ENCODE assay signal across 8 cellular contexts in the genomic region with DNA sequence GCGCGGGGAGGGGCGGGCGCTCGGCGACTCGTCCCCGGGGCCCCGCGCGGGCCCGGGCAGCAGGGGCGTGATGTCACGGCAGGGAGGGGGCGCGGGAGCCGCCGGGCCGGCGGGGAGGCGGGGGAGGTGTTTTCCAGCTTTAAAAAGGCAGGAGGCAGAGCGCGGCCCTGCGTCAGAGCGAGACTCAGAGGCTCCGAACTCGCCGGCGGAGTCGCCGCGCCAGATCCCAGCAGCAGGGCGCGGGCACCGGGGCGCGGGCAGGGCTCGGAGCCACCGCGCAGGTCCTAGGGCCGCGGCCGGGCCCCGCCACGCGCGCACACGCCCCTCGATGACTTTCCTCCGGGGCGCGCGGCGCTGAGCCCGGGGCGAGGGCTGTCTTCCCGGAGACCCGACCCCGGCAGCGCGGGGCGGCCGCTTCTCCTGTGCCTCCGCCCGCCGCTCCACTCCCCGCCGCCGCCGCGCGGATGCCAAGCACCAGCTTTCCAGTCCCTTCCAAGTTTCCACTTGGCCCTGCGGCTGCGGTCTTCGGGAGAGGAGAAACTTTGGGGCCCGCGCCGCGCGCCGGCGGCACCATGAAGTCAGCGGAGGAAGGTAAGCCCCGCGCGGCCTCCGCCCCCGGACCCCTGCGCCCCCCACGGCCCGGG. TPM values are rescaled to one million over a fixed set of nuclear protein-coding genes. Genes with fewer than 3 reads are reported as not detected.
A peak's percentile ranks its signal among the peaks of the same experiment; 100 is the strongest.
DNase-seq lines count a peak whose midpoint lies in the region; ATAC-seq and TF ChIP-seq lines count a peak whose summit lies in the region.

Gene NFATC1 (plus strand): TSS at position 170 of the 644 bp plus-strand sequence. CDS start 295 bp downstream, at position 465.

- no peak for TF ChIP-seq CTCF in epithelial cell of esophagus (IDR thresholded peaks at IDR 0.05; ENCODE audit: insufficient read depth, low read depth, low read length, missing control alignments)

- H3K36me3 Mint-ChIP-seq in activated CD8-positive, alpha-beta memory T cell treated with anti-CD3 and anti-CD28 coated beads, Interleukin-2, amount 10 ng/mL, durations not matched to agents 7 days and 5 days = no peaks in the 10 kb centered on the region
- peaks cover 12 to 18% of the 10 kb centered on the region in 2 donors for H3K36me3 Mint-ChIP-seq in stimulated activated naive B cell treated with anti-CD40 and anti-IgM and Interleukin-4, amounts not matched to agents 10 μg/mL and 1 μg/mL and 100 μg/mL, for 72 hours

- no peaks in the 10 kb centered on the region for H3K9me3 Mint-ChIP-seq in activated CD8-positive, alpha-beta memory T cell treated with anti-CD3 and anti-CD28 coated beads, Interleukin-2, amount 10 ng/mL, durations not matched to agents 7 days and 5 days (ENCODE audit: low read depth)
- no peaks in the 10 kb centered on the region for H3K9me3 Mint-ChIP-seq in stimulated activated naive B cell treated with anti-CD40 and anti-IgM and Interleukin-4, amounts not matched to agents 10 μg/mL and 1 μg/mL and 100 μg/mL, for 72 hours

- CTCF ChIA-PET in activated CD8-positive, alpha-beta memory T cell treated with anti-CD3 and anti-CD28 coated beads, Interleukin-2, amount 10 ng/mL, durations not matched to agents 7 days and 5 days (lab: Charles Lee) = interaction anchor here (0.7 to 1.5 kb wide), 5 partner anchors 17 to 220 kb away, joined by 3 to 8 read pairs (median 3); no protein-coding TSS in a partner anchor

- H3K4me3 Mint-ChIP-seq in activated CD8-positive, alpha-beta memory T cell treated with anti-CD3 and anti-CD28 coated beads, Interleukin-2, amount 10 ng/mL, durations not matched to agents 7 days and 5 days = peak within 1 kb of the TSS; percentile 57
- H3K4me3 Mint-ChIP-seq in stimulated activated naive B cell treated with anti-CD40 and anti-IgM and Interleukin-4, amounts not matched to agents 10 μg/mL and 1 μg/mL and 100 μg/mL, for 72 hours = peak within 1 kb of the TSS; percentile 93 to 95

- H3K4me3 ChIP-seq in epithelial cell of esophagus (ENCODE audit: low read length) = peak within 1 kb of the TSS; percentile 28

- DNase-seq in NCI-H2227 (lab: John Stamatoyannopoulos, UW; ENCODE audit: unreplicated experiment) (peak; percentile 43), NCI-H2227 treated with DMSO at 0.1 percent for 48 hours (lab: John Stamatoyannopoulos, UW) (no peak), NCI-H2171 treated with DMSO at 0.1 percent for 48 hours (lab: John Stamatoyannopoulos, UW) (peak; percentile 28), epithelial cell of esophagus (ENCODE audit: low read depth) (peak; percentile 67), myocyte (ENCODE audit: low read depth) (peak; percentile 61), cerebellar nuclear complex (lab: John Stamatoyannopoulos, UW) (no peak)
- no peak for DNase-seq in activated CD8-positive, alpha-beta memory T cell treated with anti-CD3 and anti-CD28 coated beads, Interleukin-2, amount 10 ng/mL, durations not matched to agents 7 days and 5 days
- peak; percentile 81 for DNase-seq in stimulated activated naive B cell treated with anti-CD40 and anti-IgM and Interleukin-4, amounts not matched to agents 10 μg/mL and 1 μg/mL and 100 μg/mL, for 72 hours

- H3K27ac Mint-ChIP-seq in activated CD8-positive, alpha-beta memory T cell treated with anti-CD3 and anti-CD28 coated beads, Interleukin-2, amount 10 ng/mL, durations not matched to agents 7 days and 5 days = no peak within 1 kb of the TSS
- peak within 1 kb of the TSS; percentile 96 for H3K27ac Mint-ChIP-seq in stimulated activated naive B cell treated with anti-CD40 and anti-IgM and Interleukin-4, amounts not matched to agents 10 μg/mL and 1 μg/mL and 100 μg/mL, for 72 hours

- ATAC-seq in activated CD8-positive, alpha-beta memory T cell treated with anti-CD3 and anti-CD28 coated beads, Interleukin-2, amount 10 ng/mL, durations not matched to agents 7 days and 5 days = peak; percentile 10
- ATAC-seq in stimulated activated naive B cell treated with anti-CD40 and anti-IgM and Interleukin-4, amounts not matched to agents 10 μg/mL and 1 μg/mL and 100 μg/mL, for 72 hours (replicated peaks) = peak; percentile 34 to 44

- H3K4me1 Mint-ChIP-seq in activated CD8-positive, alpha-beta memory T cell treated with anti-CD3 and anti-CD28 coated beads, Interleukin-2, amount 10 ng/mL, durations not matched to agents 7 days and 5 days = peaks cover 22% of the 10 kb centered on the region
- peaks cover 15 to 51% of the 10 kb centered on the region in 2 donors for H3K4me1 Mint-ChIP-seq in stimulated activated naive B cell treated with anti-CD40 and anti-IgM and Interleukin-4, amounts not matched to agents 10 μg/mL and 1 μg/mL and 100 μg/mL, for 72 hours

- H3K27me3 Mint-ChIP-seq in activated CD8-positive, alpha-beta memory T cell treated with anti-CD3 and anti-CD28 coated beads, Interleukin-2, amount 10 ng/mL, durations not matched to agents 7 days and 5 days = peaks cover 32% of the 10 kb centered on the region
- H3K27me3 Mint-ChIP-seq in stimulated activated naive B cell treated with anti-CD40 and anti-IgM and Interleukin-4, amounts not matched to agents 10 μg/mL and 1 μg/mL and 100 μg/mL, for 72 hours = no peaks in the 10 kb centered on the region

RNA-seq across cellular contexts. Expression of gene NFATC1, which starts in this region (rescaled TPM):
- total RNA-seq in activated CD8-positive, alpha-beta memory T cell treated with anti-CD3 and anti-CD28 coated beads, Interleukin-2, amount 10 ng/mL, durations not matched to agents 7 days and 5 days = 10 to 100 TPM; 25.7 to 27.8 TPM
- total RNA-seq in myocyte = 4.4 and 8.7 TPM in 2 replicates
- polyA plus RNA-seq in myocyte (2012) = 14.0 TPM

Comparison
In these comparisons a context has a peak if more than half of its experiments do, and no peak if none do; other contexts are left out.
1. DNase-seq: peak in NCI-H2227 (single experiment), NCI-H2171 treated with DMSO at 0.1 percent for 48 hours (single experiment), epithelial cell of esophagus (single experiment), myocyte (single experiment) and stimulated activated naive B cell treated with anti-CD40 and anti-IgM and Interleukin-4, amounts not matched to agents 10 μg/mL and 1 μg/mL and 100 μg/mL, for 72 hours (single experiment); none in NCI-H2227 treated with DMSO at 0.1 percent for 48 hours (single experiment), activated CD8-positive, alpha-beta memory T cell treated with anti-CD3 and anti-CD28 coated beads, Interleukin-2, amount 10 ng/mL, durations not matched to agents 7 days and 5 days (single experiment) and cerebellar nuclear complex (0 of 2).